In genomic region chr21:42309753-42310213, GRCh38 we compare ENCODE assay signal across 8 cellular contexts. TPM values are rescaled to one million over a fixed set of nuclear protein-coding genes. Genes with fewer than 3 reads are reported as not detected.
A peak's percentile ranks its signal among the peaks of the same experiment; 100 is the strongest.
DNase-seq lines count a peak whose midpoint lies in the region; ATAC-seq and TF ChIP-seq lines count a peak whose summit lies in the region.

No MANE protein-coding gene starts in this region.

- H3K36me3 Mint-ChIP-seq in IgD-negative memory B cell, result no peaks in the 10 kb centered on the region
- no peaks in the 10 kb centered on the region for H3K36me3 Mint-ChIP-seq in activated naive CD4-positive, alpha-beta T cell treated with anti-CD3 and anti-CD28 coated beads, Interleukin-2, amount 10 ng/mL, durations not matched to agents 7 days and 5 days

- in situ Hi-C loops in SK-MEL-5 (cut with HindIII; ENCODE audit: low pct_unique_long_range_greater_than_20kb, low sequenced_read_pairs), result no loop called here

- H3K27ac ChIP-seq in heart right ventricle (no peak overlapping the region), prostate gland (no peak overlapping the region)

- DNase-seq in COLO829 (ENCODE audit: low spot score) (peak; percentile 62), SK-MEL-5 (ENCODE audit: low read depth, low spot score) (peak; percentile 47), heart right ventricle (peak; percentile 37 to 50), prostate gland (ENCODE audit: low spot score) (peak; percentile 35)
- peak; percentile 84 for DNase-seq in activated naive CD4-positive, alpha-beta T cell treated with anti-CD3 and anti-CD28 coated beads, Interleukin-2, amount 10 ng/mL, durations not matched to agents 7 days and 5 days

- peak in 7 of 8 donors; percentile 36 to 66 (median 48) for ATAC-seq in heart right ventricle
- ATAC-seq in GM18520 (IDR thresholded peaks at IDR 0.05; ENCODE audit: unreplicated experiment), result no peak
- no peak for ATAC-seq in HG03139 (IDR thresholded peaks at IDR 0.05; ENCODE audit: unreplicated experiment)

- no peak for TF ChIP-seq POLR2A in prostate gland (IDR thresholded peaks at IDR 0.05)

- H3K27me3 ChIP-seq in heart right ventricle, result peaks cover 0 to 53% (median 15%) of the 10 kb centered on the region in 7 donors
- H3K27me3 ChIP-seq in prostate gland (replicated peaks; ENCODE audit: insufficient read depth), result no peaks in the 10 kb centered on the region

- CTCF ChIA-PET in activated naive CD4-positive, alpha-beta T cell treated with anti-CD3 and anti-CD28 coated beads, Interleukin-2, amount 10 ng/mL, durations not matched to agents 7 days and 5 days (lab: Charles Lee), result interaction anchor here (0.6 to 3.6 kb wide), 25 partner anchors 8 to 250 kb away, joined by 3 to 19 read pairs (median 5); partner anchors contain the start of gene UBASH3A

- no peaks in the 10 kb centered on the region for H3K9me3 ChIP-seq in heart right ventricle
- H3K9me3 ChIP-seq in prostate gland, result no peaks in the 10 kb centered on the region

- H3K4me1 ChIP-seq in heart right ventricle (peaks cover 0 to 31% (median 24%) of the 10 kb centered on the region in 9 donors), prostate gland (replicated peaks) (peaks cover 2% of the 10 kb centered on the region)

- intact Hi-C loops in heart right ventricle (cut with DNase I) (loop anchor here in 5 of 10 donors (10.0 kb wide), 4 partner anchors 95 to 165 kb away; partner anchors contain the start of gene ABCG1 (in 1 of the 5)), prostate gland (cut with DNase I) (no loop called here)

- TF ChIP-seq CTCF in heart right ventricle (IDR thresholded peaks at IDR 0.05), result peak; percentile 54 to 78 (median 75)
- TF ChIP-seq CTCF in prostate gland (IDR thresholded peaks at IDR 0.05), result peak; percentile 68 to 87 (median 74)

- peak overlapping the region in 2 of 3 donors; percentile 4 to 68 for H3K27ac Mint-ChIP-seq in IgD-negative memory B cell
- H3K27ac Mint-ChIP-seq in activated naive CD4-positive, alpha-beta T cell treated with anti-CD3 and anti-CD28 coated beads, Interleukin-2, amount 10 ng/mL, durations not matched to agents 7 days and 5 days, result no peak overlapping the region

- H3K4me3 ChIP-seq in heart right ventricle, result no peak overlapping the region
- no peak overlapping the region for H3K4me3 ChIP-seq in prostate gland

- H3K9me3 Mint-ChIP-seq in IgD-negative memory B cell, result no peaks in the 10 kb centered on the region
- no peaks in the 10 kb centered on the region for H3K9me3 Mint-ChIP-seq in activated naive CD4-positive, alpha-beta T cell treated with anti-CD3 and anti-CD28 coated beads, Interleukin-2, amount 10 ng/mL, durations not matched to agents 7 days and 5 days

- H3K27me3 Mint-ChIP-seq in IgD-negative memory B cell, result peaks cover 29% of the 10 kb centered on the region
- H3K27me3 Mint-ChIP-seq in activated naive CD4-positive, alpha-beta T cell treated with anti-CD3 and anti-CD28 coated beads, Interleukin-2, amount 10 ng/mL, durations not matched to agents 7 days and 5 days, result peaks cover 56% of the 10 kb centered on the region

- no peak overlapping the region for H3K4me3 Mint-ChIP-seq in IgD-negative memory B cell
- H3K4me3 Mint-ChIP-seq in activated naive CD4-positive, alpha-beta T cell treated with anti-CD3 and anti-CD28 coated beads, Interleukin-2, amount 10 ng/mL, durations not matched to agents 7 days and 5 days, result no peak overlapping the region

- H3K36me3 ChIP-seq in heart right ventricle, result no peaks in the 10 kb centered on the region
- no peaks in the 10 kb centered on the region for H3K36me3 ChIP-seq in prostate gland

- peaks cover 0 to 4% (median 0%) of the 10 kb centered on the region in 3 donors for H3K4me1 Mint-ChIP-seq in IgD-negative memory B cell
- H3K4me1 Mint-ChIP-seq in activated naive CD4-positive, alpha-beta T cell treated with anti-CD3 and anti-CD28 coated beads, Interleukin-2, amount 10 ng/mL, durations not matched to agents 7 days and 5 days, result peaks cover 11% of the 10 kb centered on the region

- WGBS in heart right ventricle, 2 donors, result 15 to 17% methylated on average over 22 of the region's 22 CpGs
- WGBS in prostate gland, result 12% methylated on average over 19 of the region's 22 CpGs

RNA-seq across cellular contexts. Expression of gene TFF3, which starts 5.4 kb away (rescaled TPM):
- polyA plus RNA-seq in IgD-negative memory B cell (not detected), heart right ventricle (1 to 10 TPM; 4.9 to 7.9 TPM)
- total RNA-seq in SK-MEL-5 (2014; rRNA removed; shearing (Covaris generic)), result 0.13 and 0.16 TPM in 2 replicates
- 0.09 and 0.19 TPM in 2 replicates for polyA plus RNA-seq in SK-MEL-5 (2015; cell fraction: cytosol; rRNA removed)
- polyA plus RNA-seq in SK-MEL-5 (2015; cell fraction: nucleus; rRNA removed), result not detected in 2 replicates
- total RNA-seq in heart right ventricle (1 to 10 TPM in 8 of 10 donors, under 1 TPM in 2; 0.90 to 5.1 (median 2.4) TPM), prostate gland (10 to 100 TPM; 30.6 to 49.8 TPM)

RNA-seq across cellular contexts. Expression of gene TFF2, which starts 41.0 kb away (rescaled TPM):
- polyA plus RNA-seq in IgD-negative memory B cell (not detected), heart right ventricle (not detected)
- total RNA-seq in SK-MEL-5 (2014; rRNA removed; shearing (Covaris generic)), result not detected in 2 replicates
- 0.51 TPM in 1 of 2 replicates, not detected in the other for polyA plus RNA-seq in SK-MEL-5 (2015; cell fraction: cytosol; rRNA removed)
- not detected in 2 replicates for polyA plus RNA-seq in SK-MEL-5 (2015; cell fraction: nucleus; rRNA removed)
- total RNA-seq in heart right ventricle (not detected), prostate gland (not detected)

RNA-seq across cellular contexts. Expression of gene TFF1, which starts 56.6 kb away (rescaled TPM):
- polyA plus RNA-seq in IgD-negative memory B cell, result not detected
- not detected in 2 replicates for total RNA-seq in SK-MEL-5 (2014; rRNA removed; shearing (Covaris generic))
- not detected in 2 replicates for polyA plus RNA-seq in SK-MEL-5 (2015; cell fraction: cytosol; rRNA removed)
- not detected in 2 replicates for polyA plus RNA-seq in SK-MEL-5 (2015; cell fraction: nucleus; rRNA removed)
- total RNA-seq in heart right ventricle, result not detected
- not detected for polyA plus RNA-seq in heart right ventricle
- total RNA-seq in prostate gland, result 10 to 100 TPM in 1 of 2 donors, 1 to 10 TPM in 1; 4.7 to 16.2 TPM

Comparison
In these comparisons a context has a peak if more than half of its experiments do, and no peak if none do; other contexts are left out.
1. ATAC-seq: peak in heart right ventricle (7 of 8); none in GM18520 (single experiment) and HG03139 (single experiment).
2. RNA of gene TFF3, which starts 5.4 kb away (total RNA-seq): 30.6 to 49.8 TPM in prostate gland; 0.90 to 5.1 TPM in heart right ventricle and 0.13 to 0.16 TPM in SK-MEL-5; every median in the first group is over 4 times any median in the second.
3. Peak in every context shown above with its lines, with median percentiles within 50 percentile points of each other: DNase-seq.